Comparison of ENCODE assay signal across 11 cellular contexts in the genomic region with DNA sequence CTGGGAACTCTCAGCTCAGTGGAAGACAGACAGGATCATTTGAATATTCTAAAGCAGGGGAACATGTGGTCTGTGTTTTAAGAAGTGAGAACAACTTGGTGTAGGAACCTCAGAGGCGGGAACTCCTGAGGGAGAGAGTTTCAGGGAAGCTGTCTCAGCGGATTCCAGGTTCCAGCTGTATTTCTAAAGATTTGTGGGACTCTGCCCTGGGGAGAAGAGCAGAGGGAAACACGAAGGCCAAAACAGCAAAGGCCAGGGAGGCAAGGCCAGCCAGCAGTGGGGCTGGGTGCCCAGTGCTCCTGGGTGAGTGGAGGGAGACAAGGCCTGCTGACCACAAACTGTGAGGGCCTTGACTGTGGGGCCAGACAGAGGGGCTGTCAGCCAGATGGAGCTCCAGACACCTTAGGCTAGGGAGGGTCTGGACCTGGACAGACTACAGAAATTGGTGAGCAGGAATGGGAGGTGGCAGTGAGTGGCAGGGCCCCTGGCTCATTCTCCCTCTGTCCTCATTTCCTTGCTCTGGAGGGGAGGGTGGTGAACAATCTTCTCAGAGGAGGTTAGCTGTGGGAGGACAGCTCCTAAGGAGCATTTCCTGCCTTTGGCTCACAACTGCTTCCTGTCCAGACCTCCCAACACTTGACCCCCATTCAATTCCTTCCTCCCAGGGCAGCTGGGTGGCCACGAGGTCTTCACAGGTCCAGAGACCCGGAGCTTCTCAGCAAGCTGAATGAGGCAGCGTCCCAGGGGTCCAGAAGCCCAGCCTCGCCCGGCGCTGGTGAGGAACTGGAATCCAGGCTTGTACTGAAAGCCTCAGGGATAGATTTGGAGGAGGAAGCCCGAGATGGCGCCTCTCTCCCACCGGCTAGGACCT. TPM values are rescaled to one million over a fixed set of nuclear protein-coding genes. Genes with fewer than 3 reads are reported as not detected.
A peak's percentile ranks its signal among the peaks of the same experiment; 100 is the strongest.
DNase-seq lines count a peak whose midpoint lies in the region; ATAC-seq, FAIRE-seq and TF ChIP-seq lines count a peak whose summit lies in the region.
"Had no signal": no experiment of that assay in that cellular context is flagged by ENCODE, and none has a peak within 500 bp of the region (broad histone marks: within the 10 kb centered on the region; RNA-seq: fewer than 3 reads in every experiment).

No MANE protein-coding gene starts in this region.

- TF ChIP-seq CTCF in K562 (IDR thresholded peaks at IDR 0.05 in 2 of 3, conservative IDR thresholded peaks at IDR 0.05 in 1 of 3; ENCODE audit: insufficient read depth in 2 of 3, low read depth in 1 of 3, low read length in 3 of 3) (no peak), lower lobe of right lung (IDR thresholded peaks at IDR 0.05) (no peak), upper lobe of right lung (IDR thresholded peaks at IDR 0.05) (no peak)

- H3K9me3 ChIP-seq in K562 (replicated peaks; ENCODE audit: control insufficient read depth, insufficient read depth, low read depth, low read length) = no peaks in the 10 kb centered on the region
- H3K9me3 ChIP-seq in lower lobe of right lung = no peaks in the 10 kb centered on the region
- no peaks in the 10 kb centered on the region for H3K9me3 ChIP-seq in upper lobe of right lung

- no peak overlapping the region for H3K27ac ChIP-seq in K562 (ENCODE audit: extremely low read depth, low read depth, low read length)
- H3K27ac ChIP-seq in lower lobe of right lung = peak overlapping the region; percentile 46
- H3K27ac ChIP-seq in upper lobe of right lung = peak overlapping the region; percentile 24

- POLR2A ChIA-PET in K562 (lab: Yijun Ruan, JAX) = interaction anchor here (0.6 to 1.3 kb wide), 7 partner anchors 9 to 327 kb away, joined by 3 to 4 read pairs (median 3); partner anchors contain the start of gene CCDC43

- no peak for TF ChIP-seq RAD21 in K562 (CRISPR knock-in tag; conservative IDR thresholded peaks at IDR 0.05 in 1 of 2, IDR thresholded peaks at IDR 0.05 in 1 of 2)

- H3K9ac ChIP-seq in K562 (ENCODE audit: insufficient read depth in 1 of 2, low read depth in 2 of 2, low read length in 2 of 2) = peak overlapping the region in 1 of 2 experiments; percentile 2; a peak in 3 of 4 replicates

- BruUV-seq in K562 (replicated peaks; lab: Mats Ljungman, UMichigan) = no TSS peak

- TF ChIP-seq POLR2A in K562 (conservative IDR thresholded peaks at IDR 0.05) = no peak

- 48% methylated on average over 12 of the region's 12 CpGs for WGBS in K562 (ENCODE audit: insufficient coverage, low coverage, missing lambda C conversion rate)

- in situ Hi-C loops in K562 (cut with MboI) = no loop called here

- H3K79me2 ChIP-seq in K562 (ENCODE audit: control insufficient read depth, insufficient read depth, low read length) = no peaks in the 10 kb centered on the region

- H3K4me2 ChIP-seq in K562 (ENCODE audit: insufficient read depth, low read length) = no peak overlapping the region

- peaks cover 7 to 16% of the 10 kb centered on the region in 2 experiments; a peak in 3 of 5 replicates for H3K4me1 ChIP-seq in K562 (replicated peaks in 1 of 2; ENCODE audit: control insufficient read depth in 2 of 2, insufficient read depth in 2 of 2, low read length in 2 of 2)
- peaks cover 12% of the 10 kb centered on the region for H3K4me1 ChIP-seq in lower lobe of right lung
- peaks cover 9% of the 10 kb centered on the region for H3K4me1 ChIP-seq in upper lobe of right lung

- no peaks in the 10 kb centered on the region for H3K9me1 ChIP-seq in K562 (ENCODE audit: control insufficient read depth, insufficient read depth, low read length)

- no peak for FAIRE-seq in K562 (lab: Jason Lieb, UNC)
- FAIRE-seq: A204.1 had no signal

- no peak overlapping the region for H3K4me3 ChIP-seq in K562
- no peak overlapping the region for H3K4me3 ChIP-seq in lower lobe of right lung
- no peak overlapping the region for H3K4me3 ChIP-seq in upper lobe of right lung

- H3K27me3 ChIP-seq in K562 (ENCODE audit: control insufficient read depth in 2 of 2, insufficient read depth in 2 of 2, low read length in 2 of 2) (peaks cover 0 to 5% of the 10 kb centered on the region in 2 experiments; a peak in 2 of 5 replicates), lower lobe of right lung (ENCODE audit: low read depth) (peaks cover 8% of the 10 kb centered on the region), upper lobe of right lung (no peaks in the 10 kb centered on the region)

- intact Hi-C loops in K562 (cut with micrococcal nuclease) (loop anchor here (10.0 kb wide), 1 partner anchor 238 kb away; no protein-coding TSS in a partner anchor), lower lobe of right lung (cut with DNase I) (no loop called here), upper lobe of right lung (cut with DNase I) (no loop called here)

- TF ChIP-seq EP300 in K562 (IDR thresholded peaks at IDR 0.05; ENCODE audit: low read length) = no peak

- DNase-seq in NOMO-1 treated with DMSO at 0.1 percent for 48 hours (lab: John Stamatoyannopoulos, UW; ENCODE audit: unreplicated experiment) (peak; percentile 71), NOMO-1 treated with dmso at 0.1 percent for 144 hours (lab: John Stamatoyannopoulos, UW; ENCODE audit: unreplicated experiment) (no peak), K562 (ENCODE audit: extremely low read depth in 1 of 4, low spot score in 3 of 4) (no peak), lower lobe of right lung (no peak), upper lobe of right lung (no peak), NCI-H524 treated with DMSO at 0.1 percent for 48 hours (lab: John Stamatoyannopoulos, UW) (no peak)
- DNase-seq: activated CD4-positive, alpha-beta memory T cell treated with anti-CD3 and anti-CD28 coated beads, Interleukin-2, amount 10 ng/mL, durations not matched to agents 7 days and 5 days; stimulated activated naive CD4-positive, alpha-beta T cell had no signal

- H3K36me3 ChIP-seq in K562 (ENCODE audit: control insufficient read depth, insufficient read depth, low read length) (no peaks in the 10 kb centered on the region), lower lobe of right lung (no peaks in the 10 kb centered on the region), upper lobe of right lung (no peaks in the 10 kb centered on the region)

- ATAC-seq in K562 (peak; percentile 48), lower lobe of right lung (no peak), upper lobe of right lung (no peak), HG03175 (IDR thresholded peaks at IDR 0.05; ENCODE audit: unreplicated experiment) (no peak)
- ATAC-seq in activated CD4-positive, CD25-positive, alpha-beta regulatory T cell treated with anti-CD3 and anti-CD28 coated beads, Interleukin-2, amount 50 U/mL, for 24 hours = no peak

- peak overlapping the region; percentile 76 for H2AFZ ChIP-seq in K562 (ENCODE audit: low read depth, low read length)

- CTCF ChIA-PET in K562 (lab: Yijun Ruan, JAX; ENCODE audit: low intra/inter-chr PET ratio) = interaction anchor here (0.8 kb wide), 1 partner anchor 141 kb away, joined by 3 read pairs; no protein-coding TSS in a partner anchor

- no peaks in the 10 kb centered on the region for H4K20me1 ChIP-seq in K562 (replicated peaks; ENCODE audit: control insufficient read depth, insufficient read depth, low read length)

TF ChIP-seq in K562, 482 proteins besides CTCF, POLR2A, EP300 and RAD21 (continues in another document):
- TF ChIP-seq PRPF4 (IDR thresholded peaks at IDR 0.05; ENCODE audit: insufficient read depth, low read depth, low read length, poor library complexity, severe bottlenecking) = no peak
- no peak for TF ChIP-seq ZNF75A (CRISPR knock-in tag; IDR thresholded peaks at IDR 0.05)

RNA-seq across cellular contexts. Expression of gene FZD2, which starts 21.0 kb away (rescaled TPM):
- total RNA-seq in K562 (2011; cell fraction: chromatin; rRNA removed; ENCODE audit: low replicate concordance) = 1.3 and 4.1 TPM in 2 replicates
- 7.2 and 8.2 TPM in 2 replicates for total RNA-seq in K562 (2011; cell fraction: nucleolus; rRNA removed)
- total RNA-seq in K562 (2011; cell fraction: nucleoplasm; rRNA removed) = 2.8 and 3.5 TPM in 2 replicates
- total RNA-seq in K562 (2014; rRNA removed) (1.1 and 1.2 TPM in 2 replicates), K562 (2014; rRNA removed; fragmentation: Illumina TruSeq; extraction: Trizol) (0.10 and 0.11 TPM in 2 replicates), K562 (2015; rRNA removed; fragmentation: Illumina TruSeq; extraction: Trizol) (0.68 and 1.1 TPM in 2 replicates), K562 (2021) (3.5 and 3.7 TPM in 2 replicates), lower lobe of right lung (7.4 TPM), upper lobe of right lung (8.7 TPM)
- polyA plus RNA-seq in K562 (2011; rRNA removed) (1.8 and 3.1 TPM in 2 replicates), K562 (2014; fragmentation: Illumina TruSeq; extraction: Trizol) (0.31 and 1.5 TPM in 2 replicates), K562 (2014; fragmentation: Nextera tagmentation; extraction: Ambion mirVana) (under 1 TPM in 1 of 2 experiments, not detected in 1; 0.03 TPM), K562 (2014; rRNA removed) (2.1 and 4.5 TPM in 2 replicates)
- polyA plus RNA-seq in K562 (2011; cell fraction: cytosol; rRNA removed) = 6.1 and 11.5 TPM in 2 replicates
- polyA plus RNA-seq in K562 (2011; cell fraction: nucleus; rRNA removed) = 4.8 and 5.5 TPM in 2 replicates
- polyA plus RNA-seq in K562 (2012) = 2.8 and 5.2 TPM in 2 replicates
- 1.1 and 2.1 TPM in 2 replicates for polyA minus RNA-seq in K562 (2011; rRNA and poly(A)+ RNA removed)
- polyA minus RNA-seq in K562 (2011; cell fraction: cytosol; rRNA and poly(A)+ RNA removed) = 4.9 and 6.1 TPM in 2 replicates
- polyA minus RNA-seq in K562 (2011; cell fraction: nucleus; rRNA and poly(A)+ RNA removed) = 2.3 and 3.8 TPM in 2 replicates

RNA-seq across cellular contexts. Expression of gene GPATCH8, which starts 33.1 kb away (rescaled TPM):
- 35.5 and 88.3 TPM in 2 replicates for total RNA-seq in K562 (2011; cell fraction: chromatin; rRNA removed; ENCODE audit: low replicate concordance)
- 15.8 and 25.9 TPM in 2 replicates for total RNA-seq in K562 (2011; cell fraction: nucleolus; rRNA removed)
- total RNA-seq in K562 (2011; cell fraction: nucleoplasm; rRNA removed) = 46.9 and 79.0 TPM in 2 replicates
- total RNA-seq in K562 (2014; rRNA removed) = 11.6 and 12.5 TPM in 2 replicates
- total RNA-seq in K562 (2014; rRNA removed; fragmentation: Illumina TruSeq; extraction: Trizol) = 12.7 and 16.6 TPM in 2 replicates
- total RNA-seq in K562 (2015; rRNA removed; fragmentation: Illumina TruSeq; extraction: Trizol) = 12.9 and 14.1 TPM in 2 replicates
- 25.6 and 29.6 TPM in 2 replicates for total RNA-seq in K562 (2021)
- 10.6 and 17.3 TPM in 2 replicates for polyA plus RNA-seq in K562 (2011; rRNA removed)
- 7.8 and 9.3 TPM in 2 replicates for polyA plus RNA-seq in K562 (2011; cell fraction: cytosol; rRNA removed)
- polyA plus RNA-seq in K562 (2011; cell fraction: nucleus; rRNA removed) = 17.6 and 18.6 TPM in 2 replicates
- 14.7 and 15.0 TPM in 2 replicates for polyA plus RNA-seq in K562 (2012)
- 22.2 and 24.8 TPM in 2 replicates for polyA plus RNA-seq in K562 (2014; fragmentation: Illumina TruSeq; extraction: Trizol)
- 10 to 100 TPM; 12.0 to 13.2 TPM for polyA plus RNA-seq in K562 (2014; fragmentation: Nextera tagmentation; extraction: Ambion mirVana)
- 14.5 and 15.6 TPM in 2 replicates for polyA plus RNA-seq in K562 (2014; rRNA removed)
- polyA minus RNA-seq in K562 (2011; rRNA and poly(A)+ RNA removed) = 29.9 and 35.0 TPM in 2 replicates
- 12.0 and 17.7 TPM in 2 replicates for polyA minus RNA-seq in K562 (2011; cell fraction: cytosol; rRNA and poly(A)+ RNA removed)
- 11.8 and 15.6 TPM in 2 replicates for polyA minus RNA-seq in K562 (2011; cell fraction: nucleus; rRNA and poly(A)+ RNA removed)
- 48.3 TPM for total RNA-seq in lower lobe of right lung
- 40.7 TPM for total RNA-seq in upper lobe of right lung
